In the genomic region with DNA sequence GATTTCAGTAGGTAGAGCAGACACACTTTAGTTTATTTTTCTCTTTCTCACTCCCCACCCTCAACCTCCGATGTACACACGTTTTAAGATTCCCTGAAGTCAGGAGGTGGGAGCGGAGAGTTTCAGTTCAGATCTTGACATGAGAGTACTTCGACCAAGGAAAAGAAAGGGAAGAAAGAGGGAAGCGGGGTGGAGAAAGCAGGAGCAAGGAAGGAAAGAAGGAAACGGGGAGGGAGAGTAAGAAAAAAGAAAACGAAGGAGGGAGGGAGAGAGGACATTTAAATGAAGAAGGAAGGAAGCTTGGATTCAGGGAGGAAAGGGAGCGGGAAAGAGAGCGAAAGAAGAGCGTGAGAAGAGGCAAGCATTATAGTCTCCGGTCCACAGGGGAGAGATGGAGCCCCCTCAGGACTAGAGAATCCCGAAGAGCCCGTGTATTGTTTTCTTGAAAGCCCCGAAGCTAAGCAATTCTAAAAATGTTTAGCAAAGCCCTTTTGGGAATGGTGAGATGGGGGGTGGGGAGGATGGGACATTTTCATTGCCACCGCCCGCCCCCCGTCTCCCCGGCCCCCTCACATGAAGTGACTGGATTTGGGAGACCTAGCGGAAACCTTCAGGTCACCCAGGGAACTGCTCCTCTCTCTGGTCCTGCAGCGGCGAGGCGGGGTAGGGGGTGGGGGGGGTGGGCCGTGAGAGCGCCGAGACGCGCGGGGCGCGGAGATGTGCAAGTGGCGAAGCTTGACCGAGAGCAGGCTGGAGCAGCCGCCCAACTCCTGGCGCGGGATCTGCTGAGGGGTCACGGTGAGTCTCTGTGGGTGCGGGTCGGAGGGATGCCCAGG, we compare ENCODE assay signal across 1 cellular context.
TF ChIP-seq lines count a peak whose summit lies in the region.

No MANE protein-coding gene starts in this region.

TF ChIP-seq in K562, 482 proteins besides CTCF, POLR2A, EP300 and RAD21 (continued from another document and continues in another):
- no peak for TF ChIP-seq ETV6 (IDR thresholded peaks at IDR 0.05; ENCODE audit: borderline replicate concordance in 1 of 2, low read depth in 2 of 2, low read length in 1 of 2)
- TF ChIP-seq ETV6 (CRISPR knock-in tag; IDR thresholded peaks at IDR 0.05; ENCODE audit: borderline replicate concordance), result no peak
- TF ChIP-seq, protein P1, sequence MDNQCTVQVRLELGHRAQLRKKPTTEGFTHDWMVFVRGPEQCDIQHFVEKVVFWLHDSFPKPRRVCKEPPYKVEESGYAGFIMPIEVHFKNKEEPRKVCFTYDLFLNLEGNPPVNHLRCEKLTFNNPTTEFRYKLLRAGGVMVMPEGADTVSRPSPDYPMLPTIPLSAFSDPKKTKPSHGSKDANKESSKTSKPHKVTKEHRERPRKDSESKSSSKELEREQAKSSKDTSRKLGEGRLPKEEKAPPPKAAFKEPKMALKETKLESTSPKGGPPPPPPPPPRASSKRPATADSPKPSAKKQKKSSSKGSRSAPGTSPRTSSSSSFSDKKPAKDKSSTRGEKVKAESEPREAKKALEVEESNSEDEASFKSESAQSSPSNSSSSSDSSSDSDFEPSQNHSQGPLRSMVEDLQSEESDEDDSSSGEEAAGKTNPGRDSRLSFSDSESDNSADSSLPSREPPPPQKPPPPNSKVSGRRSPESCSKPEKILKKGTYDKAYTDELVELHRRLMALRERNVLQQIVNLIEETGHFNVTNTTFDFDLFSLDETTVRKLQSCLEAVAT (IDR thresholded peaks at IDR 0.05), result peak in 1 of 2 experiments; percentile 74; a peak in 1 of 4 replicates
- TF ChIP-seq MCM7 (IDR thresholded peaks at IDR 0.05), result no peak
- TF ChIP-seq MTA2 (IDR thresholded peaks at IDR 0.05; ENCODE audit: low read depth), result peak; percentile 18; the same call in 1 of the 2 replicates
- TF ChIP-seq SMARCA4 (IDR thresholded peaks at IDR 0.05), result 0 out of 2 replicates have a peak, but pooled peaks have one; percentile 9
- peak in 1 of 2 experiments; percentile 12; a peak in 1 of 4 replicates for TF ChIP-seq HDAC1 (IDR thresholded peaks at IDR 0.05)
- TF ChIP-seq, protein P2, sequence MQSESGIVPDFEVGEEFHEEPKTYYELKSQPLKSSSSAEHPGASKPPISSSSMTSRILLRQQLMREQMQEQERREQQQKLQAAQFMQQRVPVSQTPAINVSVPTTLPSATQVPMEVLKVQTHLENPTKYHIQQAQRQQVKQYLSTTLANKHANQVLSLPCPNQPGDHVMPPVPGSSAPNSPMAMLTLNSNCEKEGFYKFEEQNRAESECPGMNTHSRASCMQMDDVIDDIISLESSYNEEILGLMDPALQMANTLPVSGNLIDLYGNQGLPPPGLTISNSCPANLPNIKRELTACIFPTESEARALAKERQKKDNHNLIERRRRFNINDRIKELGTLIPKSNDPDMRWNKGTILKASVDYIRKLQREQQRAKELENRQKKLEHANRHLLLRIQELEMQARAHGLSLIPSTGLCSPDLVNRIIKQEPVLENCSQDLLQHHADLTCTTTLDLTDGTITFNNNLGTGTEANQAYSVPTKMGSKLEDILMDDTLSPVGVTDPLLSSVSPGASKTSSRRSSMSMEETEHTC (IDR thresholded peaks at IDR 0.05), result no peak
- TF ChIP-seq ZNF717 (CRISPR knock-in tag; IDR thresholded peaks at IDR 0.05), result no peak
- TF ChIP-seq, protein P3, sequence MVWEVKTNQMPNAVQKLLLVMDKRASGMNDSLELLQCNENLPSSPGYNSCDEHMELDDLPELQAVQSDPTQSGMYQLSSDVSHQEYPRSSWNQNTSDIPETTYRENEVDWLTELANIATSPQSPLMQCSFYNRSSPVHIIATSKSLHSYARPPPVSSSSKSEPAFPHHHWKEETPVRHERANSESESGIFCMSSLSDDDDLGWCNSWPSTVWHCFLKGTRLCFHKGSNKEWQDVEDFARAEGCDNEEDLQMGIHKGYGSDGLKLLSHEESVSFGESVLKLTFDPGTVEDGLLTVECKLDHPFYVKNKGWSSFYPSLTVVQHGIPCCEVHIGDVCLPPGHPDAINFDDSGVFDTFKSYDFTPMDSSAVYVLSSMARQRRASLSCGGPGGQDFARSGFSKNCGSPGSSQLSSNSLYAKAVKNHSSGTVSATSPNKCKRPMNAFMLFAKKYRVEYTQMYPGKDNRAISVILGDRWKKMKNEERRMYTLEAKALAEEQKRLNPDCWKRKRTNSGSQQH (CRISPR knock-in tag; IDR thresholded peaks at IDR 0.05), result peak; percentile 64; the same call in 1 of the 2 replicates
- no peak for TF ChIP-seq GATAD2B (IDR thresholded peaks at IDR 0.05; ENCODE audit: borderline replicate concordance)
- TF ChIP-seq PCBP1 (IDR thresholded peaks at IDR 0.05; ENCODE audit: low read depth, low read length, poor library complexity, severe bottlenecking), result peak; percentile 73
- no peak for TF ChIP-seq CREBBP (IDR thresholded peaks at IDR 0.05; ENCODE audit: low read depth, low read length)
- no peak for TF ChIP-seq RAD51 (IDR thresholded peaks at IDR 0.05; ENCODE audit: borderline replicate concordance, low read depth)
- 0 out of 2 replicates have a peak, but pooled peaks have one; percentile 24 for TF ChIP-seq THRAP3 (IDR thresholded peaks at IDR 0.05; ENCODE audit: borderline replicate concordance)
- TF ChIP-seq, protein P4, sequence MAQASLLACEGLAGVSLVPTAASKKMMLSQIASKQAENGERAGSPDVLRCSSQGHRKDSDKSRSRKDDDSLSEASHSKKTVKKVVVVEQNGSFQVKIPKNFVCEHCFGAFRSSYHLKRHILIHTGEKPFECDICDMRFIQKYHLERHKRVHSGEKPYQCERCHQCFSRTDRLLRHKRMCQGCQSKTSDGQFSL (CRISPR knock-in tag; IDR thresholded peaks at IDR 0.05), result peak; percentile 69; the same call in 1 of the 2 replicates
- TF ChIP-seq, protein P4 (tag; IDR thresholded peaks at IDR 0.05), result peak in 1 of 2 experiments; percentile 71; a peak in 2 of 4 replicates
- peak; percentile 57; the same call in 1 of the 2 replicates for TF ChIP-seq HLTF (IDR thresholded peaks at IDR 0.05)
- TF ChIP-seq LARP7 (IDR thresholded peaks at IDR 0.05), result 0 out of 2 replicates have a peak, but pooled peaks have one; percentile 43
- TF ChIP-seq, protein P5, sequence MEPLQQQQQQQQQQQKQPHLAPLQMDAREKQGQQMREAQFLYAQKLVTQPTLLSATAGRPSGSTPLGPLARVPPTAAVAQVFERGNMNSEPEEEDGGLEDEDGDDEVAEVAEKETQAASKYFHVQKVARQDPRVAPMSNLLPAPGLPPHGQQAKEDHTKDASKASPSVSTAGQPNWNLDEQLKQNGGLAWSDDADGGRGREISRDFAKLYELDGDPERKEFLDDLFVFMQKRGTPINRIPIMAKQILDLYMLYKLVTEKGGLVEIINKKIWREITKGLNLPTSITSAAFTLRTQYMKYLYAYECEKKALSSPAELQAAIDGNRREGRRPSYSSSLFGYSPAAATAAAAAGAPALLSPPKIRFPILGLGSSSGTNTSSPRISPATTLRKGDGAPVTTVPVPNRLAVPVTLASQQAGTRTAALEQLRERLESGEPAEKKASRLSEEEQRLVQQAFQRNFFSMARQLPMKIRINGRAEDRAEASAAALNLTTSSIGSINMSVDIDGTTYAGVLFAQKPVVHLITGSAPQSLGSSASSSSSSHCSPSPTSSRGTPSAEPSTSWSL (CRISPR knock-in tag; IDR thresholded peaks at IDR 0.05; ENCODE audit: borderline replicate concordance), result no peak
- TF ChIP-seq, protein P6, sequence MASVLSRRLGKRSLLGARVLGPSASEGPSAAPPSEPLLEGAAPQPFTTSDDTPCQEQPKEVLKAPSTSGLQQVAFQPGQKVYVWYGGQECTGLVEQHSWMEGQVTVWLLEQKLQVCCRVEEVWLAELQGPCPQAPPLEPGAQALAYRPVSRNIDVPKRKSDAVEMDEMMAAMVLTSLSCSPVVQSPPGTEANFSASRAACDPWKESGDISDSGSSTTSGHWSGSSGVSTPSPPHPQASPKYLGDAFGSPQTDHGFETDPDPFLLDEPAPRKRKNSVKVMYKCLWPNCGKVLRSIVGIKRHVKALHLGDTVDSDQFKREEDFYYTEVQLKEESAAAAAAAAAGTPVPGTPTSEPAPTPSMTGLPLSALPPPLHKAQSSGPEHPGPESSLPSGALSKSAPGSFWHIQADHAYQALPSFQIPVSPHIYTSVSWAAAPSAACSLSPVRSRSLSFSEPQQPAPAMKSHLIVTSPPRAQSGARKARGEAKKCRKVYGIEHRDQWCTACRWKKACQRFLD (CRISPR knock-in tag; IDR thresholded peaks at IDR 0.05), result peak; percentile 35; the same call in 1 of the 2 replicates
- TF ChIP-seq, protein P7, sequence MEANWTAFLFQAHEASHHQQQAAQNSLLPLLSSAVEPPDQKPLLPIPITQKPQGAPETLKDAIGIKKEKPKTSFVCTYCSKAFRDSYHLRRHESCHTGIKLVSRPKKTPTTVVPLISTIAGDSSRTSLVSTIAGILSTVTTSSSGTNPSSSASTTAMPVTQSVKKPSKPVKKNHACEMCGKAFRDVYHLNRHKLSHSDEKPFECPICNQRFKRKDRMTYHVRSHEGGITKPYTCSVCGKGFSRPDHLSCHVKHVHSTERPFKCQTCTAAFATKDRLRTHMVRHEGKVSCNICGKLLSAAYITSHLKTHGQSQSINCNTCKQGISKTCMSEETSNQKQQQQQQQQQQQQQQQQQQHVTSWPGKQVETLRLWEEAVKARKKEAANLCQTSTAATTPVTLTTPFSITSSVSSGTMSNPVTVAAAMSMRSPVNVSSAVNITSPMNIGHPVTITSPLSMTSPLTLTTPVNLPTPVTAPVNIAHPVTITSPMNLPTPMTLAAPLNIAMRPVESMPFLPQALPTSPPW (CRISPR knock-in tag; IDR thresholded peaks at IDR 0.05), result peak; percentile 84
- TF ChIP-seq HNRNPK (IDR thresholded peaks at IDR 0.05; ENCODE audit: low read depth, low read length, poor library complexity, severe bottlenecking), result peak; percentile 46
- no peak for TF ChIP-seq SMARCA5 (IDR thresholded peaks at IDR 0.05)
- TF ChIP-seq, protein P8, sequence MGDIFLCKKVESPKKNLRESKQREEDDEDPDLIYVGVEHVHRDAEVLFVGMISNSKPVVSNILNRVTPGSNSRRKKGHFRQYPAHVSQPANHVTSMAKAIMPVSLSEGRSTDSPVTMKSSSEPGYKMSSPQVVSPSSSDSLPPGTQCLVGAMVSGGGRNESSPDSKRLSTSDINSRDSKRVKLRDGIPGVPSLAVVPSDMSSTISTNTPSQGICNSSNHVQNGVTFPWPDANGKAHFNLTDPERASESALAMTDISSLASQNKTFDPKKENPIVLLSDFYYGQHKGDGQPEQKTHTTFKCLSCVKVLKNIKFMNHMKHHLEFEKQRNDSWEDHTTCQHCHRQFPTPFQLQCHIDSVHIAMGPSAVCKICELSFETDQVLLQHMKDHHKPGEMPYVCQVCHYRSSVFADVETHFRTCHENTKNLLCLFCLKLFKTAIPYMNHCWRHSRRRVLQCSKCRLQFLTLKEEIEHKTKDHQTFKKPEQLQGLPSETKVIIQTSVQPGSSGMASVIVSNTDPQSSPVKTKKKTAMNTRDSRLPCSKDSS (IDR thresholded peaks at IDR 0.05; ENCODE audit: low read depth, partially characterized antibody), result no peak
- TF ChIP-seq, protein P9, sequence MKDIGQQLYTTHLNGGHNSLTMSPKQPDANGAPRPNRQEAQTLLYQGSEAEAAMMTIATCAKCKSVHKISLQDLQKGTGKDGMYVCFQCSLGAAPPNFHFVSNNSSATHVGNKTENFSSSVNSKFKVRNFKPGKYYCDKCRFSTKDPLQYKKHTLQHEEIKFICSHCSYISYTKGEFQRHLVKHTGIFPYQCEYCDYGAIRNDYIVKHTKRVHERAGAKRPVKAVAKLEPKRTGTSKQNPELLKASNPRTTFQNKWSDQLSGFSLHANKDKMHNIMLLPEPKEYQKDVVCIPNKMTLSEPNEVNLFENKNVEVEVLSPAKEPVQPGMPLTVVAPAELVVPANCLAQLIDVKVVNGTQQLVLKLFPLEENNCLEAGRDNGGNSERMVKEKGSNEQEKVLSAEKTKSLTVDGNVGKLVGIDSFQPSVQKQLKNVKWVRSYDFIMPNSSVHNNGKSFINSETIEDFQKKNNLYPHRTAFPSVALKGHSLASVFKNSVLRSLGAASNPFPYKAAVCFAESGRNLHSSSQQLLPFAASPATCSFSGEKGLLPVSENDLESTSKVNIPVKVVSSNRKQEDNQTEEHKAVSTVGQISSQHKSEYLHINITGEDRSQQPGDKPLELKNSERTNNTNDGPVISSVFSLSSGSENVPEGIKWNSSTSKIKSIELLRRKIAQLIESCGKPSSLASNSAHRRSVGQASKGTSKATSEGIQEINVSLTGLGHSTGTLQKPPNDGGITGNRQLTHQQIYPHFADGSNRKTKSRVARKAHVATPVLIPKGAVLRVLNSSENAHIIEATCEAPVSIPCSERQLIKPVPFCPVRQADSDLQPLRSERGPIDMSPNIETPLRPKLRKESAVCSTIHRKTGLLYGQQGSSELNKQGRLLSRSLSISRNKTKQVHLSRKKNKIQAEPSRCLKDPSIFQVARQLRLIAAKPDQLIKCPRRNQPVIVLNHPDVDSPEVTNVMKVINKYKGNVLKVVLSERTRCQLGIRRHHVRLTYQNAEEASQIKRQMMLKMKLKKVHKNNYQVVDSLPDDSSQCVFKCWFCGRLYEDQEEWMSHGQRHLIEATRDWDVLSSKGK (CRISPR knock-in tag; IDR thresholded peaks at IDR 0.05), result no peak
- no peak for TF ChIP-seq STAG1 (CRISPR knock-in tag; IDR thresholded peaks at IDR 0.05; ENCODE audit: borderline replicate concordance)
- no peak for TF ChIP-seq ZNF644 (tag; IDR thresholded peaks at IDR 0.05; ENCODE audit: low read depth)
- TF ChIP-seq, protein P10, sequence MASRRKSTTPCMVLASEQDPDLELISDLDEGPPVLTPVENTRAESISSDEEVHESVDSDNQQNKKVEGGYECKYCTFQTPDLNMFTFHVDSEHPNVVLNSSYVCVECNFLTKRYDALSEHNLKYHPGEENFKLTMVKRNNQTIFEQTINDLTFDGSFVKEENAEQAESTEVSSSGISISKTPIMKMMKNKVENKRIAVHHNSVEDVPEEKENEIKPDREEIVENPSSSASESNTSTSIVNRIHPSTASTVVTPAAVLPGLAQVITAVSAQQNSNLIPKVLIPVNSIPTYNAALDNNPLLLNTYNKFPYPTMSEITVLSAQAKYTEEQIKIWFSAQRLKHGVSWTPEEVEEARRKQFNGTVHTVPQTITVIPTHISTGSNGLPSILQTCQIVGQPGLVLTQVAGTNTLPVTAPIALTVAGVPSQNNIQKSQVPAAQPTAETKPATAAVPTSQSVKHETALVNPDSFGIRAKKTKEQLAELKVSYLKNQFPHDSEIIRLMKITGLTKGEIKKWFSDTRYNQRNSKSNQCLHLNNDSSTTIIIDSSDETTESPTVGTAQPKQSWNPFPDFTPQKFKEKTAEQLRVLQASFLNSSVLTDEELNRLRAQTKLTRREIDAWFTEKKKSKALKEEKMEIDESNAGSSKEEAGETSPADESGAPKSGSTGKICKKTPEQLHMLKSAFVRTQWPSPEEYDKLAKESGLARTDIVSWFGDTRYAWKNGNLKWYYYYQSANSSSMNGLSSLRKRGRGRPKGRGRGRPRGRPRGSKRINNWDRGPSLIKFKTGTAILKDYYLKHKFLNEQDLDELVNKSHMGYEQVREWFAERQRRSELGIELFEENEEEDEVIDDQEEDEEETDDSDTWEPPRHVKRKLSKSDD (conservative IDR thresholded peaks at IDR 0.05; ENCODE audit: low read length), result no peak
- no peak for TF ChIP-seq JUNB (CRISPR knock-in tag; conservative IDR thresholded peaks at IDR 0.05)
- no peak for TF ChIP-seq JUND (IDR thresholded peaks at IDR 0.05; ENCODE audit: borderline replicate concordance, low read depth, low read length)
- TF ChIP-seq JUND (tag; IDR thresholded peaks at IDR 0.05; ENCODE audit: borderline replicate concordance, low read depth, low read length), result no peak
- no peak for TF ChIP-seq HNRNPUL1 (IDR thresholded peaks at IDR 0.05; ENCODE audit: low read length)
